In genomic region chr7:50713357-50713965, GRCh38 we compare ENCODE assay signal across 12 cellular contexts.
"Had no signal": no experiment of that assay in that cellular context is flagged by ENCODE, and none has a peak within 500 bp of the region (broad histone marks: within the 10 kb centered on the region; RNA-seq: fewer than 3 reads in every experiment).

No MANE protein-coding gene starts in this region.

- H3K9me3 ChIP-seq: adrenal gland, body of pancreas, esophagus squamous epithelium, SJSA1, thyroid gland had no signal

- H3K4me3 ChIP-seq: adrenal gland, body of pancreas, esophagus squamous epithelium, SJSA1, skin epidermis, thyroid gland had no signal

- H3K27me3 ChIP-seq: adrenal gland, body of pancreas, esophagus squamous epithelium, SJSA1, thyroid gland had no signal

- H3K27ac ChIP-seq: SJSA1, skin epidermis, thyroid gland, VCaP had no signal

- DNase-seq: activated naive CD4-positive, alpha-beta T cell treated with Interleukin-2 at 50 U/mL for 16 hours; adrenal gland; body of pancreas; esophagus squamous epithelium; foreskin fibroblast; mesendoderm; stimulated activated CD4-positive, alpha-beta T cell treated with anti-CD3 and anti-CD28 coated beads, Interleukin-4, amount 100 ng/mL, for 4 hours; thyroid gland had no signal

- ATAC-seq: body of pancreas, left lobe of liver had no signal

- H3K36me3 ChIP-seq: adrenal gland, esophagus squamous epithelium, SJSA1, thyroid gland had no signal

- H3K4me1 ChIP-seq: SJSA1 had no signal
